8 cellular contexts compared by ENCODE assay signal in genomic region chr3:45011756-45012441, GRCh38. TPM values are rescaled to one million over a fixed set of nuclear protein-coding genes. Genes with fewer than 3 reads are reported as not detected.
DNase-seq lines count a peak whose midpoint lies in the region; ATAC-seq, FAIRE-seq and TF ChIP-seq lines count a peak whose summit lies in the region.

No MANE protein-coding gene starts in this region.

- H3K27ac ChIP-seq in lower lobe of right lung: peak overlapping the region; percentile 78
- H3K27ac ChIP-seq in vagina: peak overlapping the region; percentile 87

- peaks cover 4% of the 10 kb centered on the region for H3K36me3 ChIP-seq in bronchial epithelial cell (ENCODE audit: control insufficient read depth, insufficient read depth, low read length)
- peaks cover 31% of the 10 kb centered on the region for H3K36me3 ChIP-seq in lower lobe of right lung
- H3K36me3 ChIP-seq in vagina: peaks cover 0 to 4% of the 10 kb centered on the region in 2 donors

- H3K4me1 ChIP-seq in lower lobe of right lung (peaks cover 32% of the 10 kb centered on the region), vagina (peaks cover 65% of the 10 kb centered on the region)

- H3K27me3 ChIP-seq in bronchial epithelial cell (ENCODE audit: control insufficient read depth, insufficient read depth, low read length) (no peaks in the 10 kb centered on the region), lower lobe of right lung (ENCODE audit: low read depth) (no peaks in the 10 kb centered on the region), vagina (no peaks in the 10 kb centered on the region)

- H3K4me3 ChIP-seq in bronchial epithelial cell (ENCODE audit: low read depth, low read length): no peak overlapping the region
- H3K4me3 ChIP-seq in lower lobe of right lung: no peak overlapping the region
- peak overlapping the region in 1 of 2 donors; percentile 9 for H3K4me3 ChIP-seq in vagina

- intact Hi-C loops in lower lobe of right lung (cut with DNase I) (no loop called here), vagina (cut with DNase I) (no loop called here)

- in situ Hi-C loops in G401 (cut with HindIII; ENCODE audit: low sequenced_read_pairs): no loop called here

- no peak for TF ChIP-seq POLR2A in vagina (IDR thresholded peaks at IDR 0.05)

- DNase-seq in AG08395 (ENCODE audit: low spot score) (peak; percentile 94), HS-27A (ENCODE audit: low read depth) (peak; percentile 92), bronchial epithelial cell (ENCODE audit: low read depth) (peak; percentile 39), lower lobe of right lung (peak; percentile 56), vagina (ENCODE audit: extremely low spot score in 2 of 2) (no peak), G401 (ENCODE audit: low spot score) (no peak), NCI-H2107 treated with DMSO at 0.1 percent for 48 hours (lab: John Stamatoyannopoulos, UW; ENCODE audit: unreplicated experiment) (no peak)
- no peak for DNase-seq in activated effector memory CD4-positive, alpha-beta T cell treated with Interleukin-2 at 50 U/mL for 16 hours

- FAIRE-seq in bronchial epithelial cell (lab: Jason Lieb, UNC): no peak

- ATAC-seq in lower lobe of right lung: peak; percentile 81 to 82

- H3K9me3 ChIP-seq in lower lobe of right lung (no peaks in the 10 kb centered on the region), vagina (no peaks in the 10 kb centered on the region)

- TF ChIP-seq CTCF in bronchial epithelial cell (IDR thresholded peaks at IDR 0.05; ENCODE audit: insufficient read depth, low read length, severe bottlenecking) (no peak), lower lobe of right lung (IDR thresholded peaks at IDR 0.05) (no peak), vagina (IDR thresholded peaks at IDR 0.05) (no peak)

RNA-seq across cellular contexts. Expression of gene CLEC3B, which starts 14.2 kb away (rescaled TPM):
- total RNA-seq in bronchial epithelial cell (0.13 TPM in 1 of 2 replicates, not detected in the other), lower lobe of right lung (217 TPM), vagina (41.7 TPM)
- total RNA-seq in G401 (2014; rRNA removed; shearing (Covaris generic)): not detected in 2 replicates

RNA-seq across cellular contexts. Expression of gene EXOSC7, which starts 35.9 kb away (rescaled TPM):
- 60.0 and 70.3 TPM in 2 replicates for total RNA-seq in bronchial epithelial cell
- 32.9 TPM for total RNA-seq in lower lobe of right lung
- 56.2 TPM for total RNA-seq in vagina
- 66.9 and 78.1 TPM in 2 replicates for total RNA-seq in G401 (2014; rRNA removed; shearing (Covaris generic))

RNA-seq across cellular contexts. Expression of gene ZDHHC3, which starts 35.9 kb away (rescaled TPM):
- total RNA-seq in bronchial epithelial cell: 62.1 and 91.1 TPM in 2 replicates
- 110 TPM for total RNA-seq in lower lobe of right lung
- 83.5 TPM for total RNA-seq in vagina
- 93.2 and 98.2 TPM in 2 replicates for total RNA-seq in G401 (2014; rRNA removed; shearing (Covaris generic))

Comparison
In these comparisons a context has a peak if more than half of its experiments do, and no peak if none do; other contexts are left out.
1. DNase-seq: peak in AG08395 (single experiment), HS-27A (single experiment), bronchial epithelial cell (single experiment) and lower lobe of right lung (single experiment); none in vagina (0 of 2), activated effector memory CD4-positive, alpha-beta T cell treated with Interleukin-2 at 50 U/mL for 16 hours (single experiment), G401 (single experiment) and NCI-H2107 treated with DMSO at 0.1 percent for 48 hours (single experiment).
2. RNA of gene CLEC3B, which starts 14.2 kb away (total RNA-seq): 217 TPM in lower lobe of right lung (single experiment) and 41.7 TPM in vagina (single experiment); 0.13 TPM in bronchial epithelial cell and not detected in G401; every median in the first group is over 10 times any median in the second.